ENCODE assay signal across 19 cellular contexts in genomic region chr17:647340-648197, GRCh38.
"Had no signal": no experiment of that assay in that cellular context is flagged by ENCODE, and none has a peak within 500 bp of the region (broad histone marks: within the 10 kb centered on the region; RNA-seq: fewer than 3 reads in every experiment).

No MANE protein-coding gene starts in this region.

- ATAC-seq: activated CD8-positive, alpha-beta T cell treated with anti-CD3 and anti-CD28 coated beads, Interleukin-2, amount 10 ng/mL, durations not matched to agents 7 days and 5 days; activated naive CD8-positive, alpha-beta T cell treated with anti-CD3 and anti-CD28 coated beads, Interleukin-2, amount 50 U/mL, for 24 hours; activated T-helper 17 cell treated with anti-CD3 and anti-CD28 coated beads, Interleukin-2, amount 50 U/mL, for 72 hours; foreskin keratinocyte; right lobe of liver had no signal

- H3K4me1 Mint-ChIP-seq: activated naive CD8-positive, alpha-beta T cell treated with anti-CD3 and anti-CD28 coated beads, Interleukin-2, amount 50 U/mL, for 24 hours; memory B cell had no signal

- H3K4me1 ChIP-seq: foreskin keratinocyte, parathyroid adenoma, right lobe of liver, testis, vagina had no signal

- H3K27ac ChIP-seq: foreskin keratinocyte, neutrophil, parathyroid adenoma, right lobe of liver, skin epidermis, testis, vagina had no signal

- H3K27ac Mint-ChIP-seq: activated CD4-positive, alpha-beta T cell treated with anti-CD3 and anti-CD28 coated beads, Interleukin-2, amount 10 ng/mL, durations not matched to agents 7 days and 5 days; activated CD8-positive, alpha-beta T cell treated with anti-CD3 and anti-CD28 coated beads, Interleukin-2, amount 10 ng/mL, durations not matched to agents 7 days and 5 days; activated naive CD8-positive, alpha-beta T cell treated with anti-CD3 and anti-CD28 coated beads, Interleukin-2, amount 50 U/mL, for 24 hours; activated T-helper 17 cell treated with anti-CD3 and anti-CD28 coated beads, Interleukin-2, amount 50 U/mL, for 72 hours; dendritic cell treated with granulocyte-macrophage colony-stimulating factor and Interleukin-4, amounts not matched to agents 40 ng/mL and 50 ng/mL, for 4 days; nephron; type B pancreatic cell had no signal

- H3K4me3 ChIP-seq: right lobe of liver, skin epidermis, testis, vagina had no signal

- H3K27me3 Mint-ChIP-seq: activated CD4-positive, alpha-beta T cell treated with anti-CD3 and anti-CD28 coated beads, Interleukin-2, amount 10 ng/mL, durations not matched to agents 7 days and 5 days; activated naive CD8-positive, alpha-beta T cell treated with anti-CD3 and anti-CD28 coated beads, Interleukin-2, amount 50 U/mL, for 24 hours; activated T-helper 17 cell treated with anti-CD3 and anti-CD28 coated beads, Interleukin-2, amount 50 U/mL, for 72 hours; dendritic cell treated with granulocyte-macrophage colony-stimulating factor and Interleukin-4, amounts not matched to agents 40 ng/mL and 50 ng/mL, for 4 days; memory B cell; type B pancreatic cell had no signal

- H3K9me3 ChIP-seq: neutrophil, right lobe of liver, testis, vagina had no signal

- DNase-seq: activated CD4-positive, alpha-beta T cell treated with anti-CD3 and anti-CD28 coated beads, Interleukin-2, amount 10 ng/mL, durations not matched to agents 7 days and 5 days; activated CD4-positive, CD25-positive, alpha-beta regulatory T cell treated with anti-CD3 and anti-CD28 coated beads, Interleukin-2, amount 50 U/mL, for 72 hours; activated CD8-positive, alpha-beta T cell treated with anti-CD3 and anti-CD28 coated beads, Interleukin-2, amount 10 ng/mL, durations not matched to agents 7 days and 5 days; activated naive CD4-positive, alpha-beta T cell; activated naive CD8-positive, alpha-beta T cell treated with anti-CD3 and anti-CD28 coated beads, Interleukin-2, amount 50 U/mL, for 24 hours; effector CD8-positive, alpha-beta T cell; foreskin keratinocyte; right lobe of liver; stimulated activated CD4-positive, alpha-beta T cell treated with anti-CD3 and anti-CD28 coated beads, Interleukin-1b, Interleukin-23, amount 100 ng/mL, for 48 hours; testis had no signal

- H3K9me3 Mint-ChIP-seq: memory B cell had no signal

- H3K27me3 ChIP-seq: foreskin keratinocyte, neutrophil, right lobe of liver, testis, vagina had no signal

- H3K4me3 Mint-ChIP-seq: activated CD4-positive, alpha-beta T cell treated with anti-CD3 and anti-CD28 coated beads, Interleukin-2, amount 10 ng/mL, durations not matched to agents 7 days and 5 days; activated CD8-positive, alpha-beta T cell treated with anti-CD3 and anti-CD28 coated beads, Interleukin-2, amount 10 ng/mL, durations not matched to agents 7 days and 5 days; activated naive CD8-positive, alpha-beta T cell treated with anti-CD3 and anti-CD28 coated beads, Interleukin-2, amount 50 U/mL, for 24 hours; activated T-helper 17 cell treated with anti-CD3 and anti-CD28 coated beads, Interleukin-2, amount 50 U/mL, for 72 hours; dendritic cell treated with granulocyte-macrophage colony-stimulating factor and Interleukin-4, amounts not matched to agents 40 ng/mL and 50 ng/mL, for 4 days; memory B cell; nephron; type B pancreatic cell had no signal
